Comparison of ENCODE assay signal across 7 cellular contexts in the genomic region with DNA sequence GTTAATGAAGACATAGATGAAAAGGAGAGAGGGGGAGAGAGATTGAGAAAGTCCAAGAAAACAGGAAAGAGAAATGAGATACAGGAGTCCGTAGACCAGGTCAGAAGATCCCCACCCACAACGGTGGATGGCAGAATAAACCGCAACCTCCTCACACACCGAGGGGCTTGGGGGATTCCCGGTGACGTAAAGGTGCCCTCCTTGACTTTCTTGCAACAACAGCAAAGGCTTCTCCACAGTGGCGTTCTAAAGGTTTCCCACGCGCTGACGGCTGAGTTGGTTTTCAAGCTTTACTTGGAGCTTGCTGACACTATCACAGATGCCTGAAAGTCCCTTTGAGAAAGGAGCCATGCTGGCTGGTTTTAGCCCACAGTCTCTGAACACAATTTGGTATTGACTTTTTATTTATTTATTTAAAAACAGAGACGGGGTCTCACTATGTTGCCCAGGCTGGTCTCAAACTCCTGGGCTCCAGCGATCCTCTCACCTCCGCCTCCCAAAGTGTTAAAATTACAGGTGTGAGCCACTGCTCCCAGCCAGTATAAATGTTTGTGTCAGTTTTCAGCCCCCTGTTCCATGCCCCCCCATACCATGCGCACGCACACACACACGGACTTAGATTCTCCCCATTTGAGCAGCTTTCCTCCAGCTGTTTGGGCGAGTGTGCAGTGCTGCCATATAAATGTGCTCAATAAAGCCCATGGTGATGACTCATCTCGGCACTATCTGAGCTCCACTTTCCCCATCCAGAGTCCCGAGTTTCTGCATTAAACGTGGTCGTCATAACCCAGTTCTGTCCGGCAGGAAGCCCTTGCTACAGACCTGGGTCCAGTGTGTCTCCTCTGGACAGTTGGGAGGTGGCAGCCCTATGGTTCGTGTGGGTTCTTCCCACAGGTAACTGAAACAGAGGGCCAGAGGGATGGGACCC. TPM values are rescaled to one million over a fixed set of nuclear protein-coding genes. Genes with fewer than 3 reads are reported as not detected.
DNase-seq lines count a peak whose midpoint lies in the region; ATAC-seq lines count a peak whose summit lies in the region.

No MANE protein-coding gene starts in this region.

- peak overlapping the region; percentile 57 for H3K4me3 Mint-ChIP-seq in activated naive CD8-positive, alpha-beta T cell treated with anti-CD3 and anti-CD28 coated beads for 36 hours

- DNase-seq in activated naive CD8-positive, alpha-beta T cell treated with anti-CD3 and anti-CD28 coated beads for 36 hours, result peak; percentile 78
- peak; percentile 54 for DNase-seq in stimulated activated CD4-positive, alpha-beta T cell treated with anti-CD3 and anti-CD28 coated beads, Interleukin-4, amount 100 ng/mL, for 24 hours
- no peak for DNase-seq in SHP77 (lab: John Stamatoyannopoulos, UW)
- no peak for DNase-seq in GM19238 (ENCODE audit: insufficient read length, low spot score)

- H3K9me3 Mint-ChIP-seq in activated naive CD8-positive, alpha-beta T cell treated with anti-CD3 and anti-CD28 coated beads for 36 hours, result no peaks in the 10 kb centered on the region

- H3K4me1 Mint-ChIP-seq in activated naive CD8-positive, alpha-beta T cell treated with anti-CD3 and anti-CD28 coated beads for 36 hours, result peaks cover 35% of the 10 kb centered on the region

- no peaks in the 10 kb centered on the region for H3K27me3 Mint-ChIP-seq in activated naive CD8-positive, alpha-beta T cell treated with anti-CD3 and anti-CD28 coated beads for 36 hours

- H3K36me3 Mint-ChIP-seq in activated naive CD8-positive, alpha-beta T cell treated with anti-CD3 and anti-CD28 coated beads for 36 hours, result peaks cover 13% of the 10 kb centered on the region

- ATAC-seq in GM18909 (IDR thresholded peaks at IDR 0.05; ENCODE audit: poor library complexity, unreplicated experiment) (peak; percentile 69), HG03354 (IDR thresholded peaks at IDR 0.05; ENCODE audit: poor library complexity, severe bottlenecking, unreplicated experiment) (peak; percentile 61), GM19023 (IDR thresholded peaks at IDR 0.05; ENCODE audit: unreplicated experiment) (no peak)

- H3K27ac Mint-ChIP-seq in activated naive CD8-positive, alpha-beta T cell treated with anti-CD3 and anti-CD28 coated beads for 36 hours, result peak overlapping the region; percentile 82

RNA-seq across cellular contexts. Expression of a gene that starts 33.0 kb away (rescaled TPM):
- 10 to 100 TPM; 56.9 to 59.6 TPM for total RNA-seq in activated naive CD8-positive, alpha-beta T cell treated with anti-CD3 and anti-CD28 coated beads for 36 hours

Comparison
In these comparisons a context has a peak if more than half of its experiments do, and no peak if none do; other contexts are left out.
1. DNase-seq: peak in activated naive CD8-positive, alpha-beta T cell treated with anti-CD3 and anti-CD28 coated beads for 36 hours (single experiment) and stimulated activated CD4-positive, alpha-beta T cell treated with anti-CD3 and anti-CD28 coated beads, Interleukin-4, amount 100 ng/mL, for 24 hours (single experiment); none in SHP77 (0 of 2) and GM19238 (single experiment).